ENCODE assay signal across 25 cellular contexts in genomic region chr20:50436696-50437095, GRCh38.
DNase-seq lines count a peak whose midpoint lies in the region; ATAC-seq and TF ChIP-seq lines count a peak whose summit lies in the region.
"Had no signal": no experiment of that assay in that cellular context is flagged by ENCODE, and none has a peak within 500 bp of the region (broad histone marks: within the 10 kb centered on the region; RNA-seq: fewer than 3 reads in every experiment).

No MANE protein-coding gene starts in this region.

- no peak for DNase-seq in activated T-cell treated with anti-CD3 and anti-CD28 coated beads, Interleukin-2, amount 50 U/mL, for 24 hours
- no peak for DNase-seq in activated T-cell treated with anti-CD3 and anti-CD28 coated beads, Interleukin-2, amount 50 U/mL, for 4 hours
- DNase-seq in RWPE1 (ENCODE audit: low spot score) (no peak), mesenchymal stem cell (no peak), vagina (ENCODE audit: extremely low spot score in 2 of 2) (no peak)
- no peak for DNase-seq in activated T-helper 2 cell treated with anti-CD3 and anti-CD28 coated beads, Interferon-gamma antibody, Interleukin-2, Interleukin-4, amounts not matched to agents 10 μg/mL and 5 μg/mL and 100 μg/mL, durations not matched to agents 14 hours and 24 hours and 36 hours (ENCODE audit: low spot score)
- DNase-seq: AML-193; Calu3; CD8-positive, alpha-beta memory T cell; DMS153; GOT3; HCEC 1CT; KG1; NCI-H1092 treated with DMSO at 0.1 percent for 48 hours; NCI-H1436 treated with DMSO at 0.1 percent for 48 hours; NCI-H2029; NCI-H2227 treated with DMSO at 0.1 percent for 48 hours; NCI-H510A treated with DMSO at 0.1 percent for 48 hours; NCI-H748 treated with DMSO at 0.1 percent for 48 hours; SJCRH30 had no signal

- peak overlapping the region; percentile 64 for H2BK120ac ChIP-seq in mesenchymal stem cell (ENCODE audit: low read depth, low read length)

- H3K79me1 ChIP-seq in mesenchymal stem cell (replicated peaks; ENCODE audit: low read length, poor library complexity, severe bottlenecking) = no peaks in the 10 kb centered on the region

- no peaks in the 10 kb centered on the region for H3K27me3 Mint-ChIP-seq in activated T-cell treated with anti-CD3 and anti-CD28 coated beads, Interleukin-2, amount 50 U/mL, for 24 hours
- H3K27me3 Mint-ChIP-seq in activated T-cell treated with anti-CD3 and anti-CD28 coated beads, Interleukin-2, amount 50 U/mL, for 4 hours (ENCODE audit: low read depth) = peaks cover 4% of the 10 kb centered on the region
- H3K27me3 Mint-ChIP-seq in activated T-helper 2 cell treated with anti-CD3 and anti-CD28 coated beads, Interferon-gamma antibody, Interleukin-2, Interleukin-4, amounts not matched to agents 10 μg/mL and 5 μg/mL and 100 μg/mL, durations not matched to agents 14 hours and 24 hours and 36 hours (ENCODE audit: low read depth) = no peaks in the 10 kb centered on the region

- H4K91ac ChIP-seq in mesenchymal stem cell (ENCODE audit: low read length) = peak overlapping the region; percentile 71

- H3K14ac ChIP-seq in mesenchymal stem cell (ENCODE audit: low read length in 2 of 2) = no peak overlapping the region

- H3K18ac ChIP-seq in mesenchymal stem cell (ENCODE audit: low read depth in 1 of 2, low read length in 2 of 2) = peak overlapping the region; percentile 18 to 82

- CTCF ChIA-PET in RWPE1 (lab: Yijun Ruan, JAX) = no interaction called here

- no peak overlapping the region for H2BK5ac ChIP-seq in mesenchymal stem cell (ENCODE audit: low read depth, low read length, poor library complexity, severe bottlenecking)

- H3K36me3 ChIP-seq in mesenchymal stem cell (ENCODE audit: control insufficient read depth in 1 of 2, insufficient read depth in 2 of 2, low read depth in 1 of 2, low read length in 2 of 2) (no peaks in the 10 kb centered on the region), vagina (no peaks in the 10 kb centered on the region)
- H3K36me3 ChIP-seq: SJCRH30 had no signal

- H3K9ac ChIP-seq in mesenchymal stem cell (ENCODE audit: low read length) = no peak overlapping the region

- POLR2A ChIA-PET in RWPE1 (lab: Yijun Ruan, JAX; ENCODE audit: low non-redundant PET) = no interaction called here

- peaks cover 29% of the 10 kb centered on the region for H3K4me1 Mint-ChIP-seq in activated T-cell treated with anti-CD3 and anti-CD28 coated beads, Interleukin-2, amount 50 U/mL, for 24 hours (ENCODE audit: low read depth)
- peaks cover 12% of the 10 kb centered on the region for H3K4me1 Mint-ChIP-seq in activated T-cell treated with anti-CD3 and anti-CD28 coated beads, Interleukin-2, amount 50 U/mL, for 4 hours (ENCODE audit: low read depth)
- peaks cover 31% of the 10 kb centered on the region for H3K4me1 Mint-ChIP-seq in activated T-helper 2 cell treated with anti-CD3 and anti-CD28 coated beads, Interferon-gamma antibody, Interleukin-2, Interleukin-4, amounts not matched to agents 10 μg/mL and 5 μg/mL and 100 μg/mL, durations not matched to agents 14 hours and 24 hours and 36 hours (ENCODE audit: low read depth)

- peaks cover 12% of the 10 kb centered on the region for H3K4me1 ChIP-seq in mesenchymal stem cell (ENCODE audit: control insufficient read depth, insufficient read depth, low read depth, low read length)
- peaks cover 23% of the 10 kb centered on the region for H3K4me1 ChIP-seq in vagina
- H3K4me1 ChIP-seq: SJCRH30 had no signal

- WGBS in mesenchymal stem cell = 95% methylated on average over 8 of the region's 8 CpGs

- no peak for ATAC-seq in activated T-cell treated with anti-CD3 and anti-CD28 coated beads, Interleukin-2, amount 50 U/mL, for 4 hours
- ATAC-seq in HG03354 (IDR thresholded peaks at IDR 0.05; ENCODE audit: poor library complexity, severe bottlenecking, unreplicated experiment) = no peak
- ATAC-seq in HG03520 (IDR thresholded peaks at IDR 0.05; ENCODE audit: unreplicated experiment) = no peak
- ATAC-seq: Panc1 had no signal

- intact Hi-C loops in vagina (cut with DNase I) = no loop called here
- intact Hi-C loops in activated T-helper 2 cell treated with anti-CD3 and anti-CD28 coated beads, Interferon-gamma antibody, Interleukin-2, Interleukin-4, amounts not matched to agents 10 μg/mL and 5 μg/mL and 100 μg/mL, durations not matched to agents 14 hours and 24 hours and 36 hours (cut with micrococcal nuclease) = no loop called here

- H2AK5ac ChIP-seq in mesenchymal stem cell (ENCODE audit: low read length, severe bottlenecking) = no peak overlapping the region

- H3K23ac ChIP-seq in mesenchymal stem cell (ENCODE audit: low read length in 2 of 2) = no peak overlapping the region

- H2BK12ac ChIP-seq in mesenchymal stem cell (ENCODE audit: low read length in 2 of 2) = peak overlapping the region; percentile 76 to 97

- H3K27ac Mint-ChIP-seq in activated T-cell treated with anti-CD3 and anti-CD28 coated beads, Interleukin-2, amount 50 U/mL, for 24 hours = peak overlapping the region; percentile 30
- H3K27ac Mint-ChIP-seq in activated T-helper 2 cell treated with anti-CD3 and anti-CD28 coated beads, Interferon-gamma antibody, Interleukin-2, Interleukin-4, amounts not matched to agents 10 μg/mL and 5 μg/mL and 100 μg/mL, durations not matched to agents 14 hours and 24 hours and 36 hours = no peak overlapping the region

- no peaks in the 10 kb centered on the region for H3K36me3 Mint-ChIP-seq in activated T-cell treated with anti-CD3 and anti-CD28 coated beads, Interleukin-2, amount 50 U/mL, for 24 hours (ENCODE audit: low read depth)
- no peaks in the 10 kb centered on the region for H3K36me3 Mint-ChIP-seq in activated T-cell treated with anti-CD3 and anti-CD28 coated beads, Interleukin-2, amount 50 U/mL, for 4 hours (ENCODE audit: insufficient read depth)
- no peaks in the 10 kb centered on the region for H3K36me3 Mint-ChIP-seq in activated T-helper 2 cell treated with anti-CD3 and anti-CD28 coated beads, Interferon-gamma antibody, Interleukin-2, Interleukin-4, amounts not matched to agents 10 μg/mL and 5 μg/mL and 100 μg/mL, durations not matched to agents 14 hours and 24 hours and 36 hours (ENCODE audit: low read depth)
- H3K36me3 Mint-ChIP-seq: CD8-positive, alpha-beta memory T cell had no signal

- no peak overlapping the region for H2AFZ ChIP-seq in mesenchymal stem cell (ENCODE audit: low read depth, low read length)

- H3K4ac ChIP-seq in mesenchymal stem cell (ENCODE audit: low read depth in 1 of 2, low read length in 2 of 2) = peak overlapping the region; percentile 2 to 38

- H4K8ac ChIP-seq in mesenchymal stem cell (ENCODE audit: low read length) = no peak overlapping the region

- H3K9me3 ChIP-seq in mesenchymal stem cell (ENCODE audit: control insufficient read depth, low read length) (no peaks in the 10 kb centered on the region), vagina (no peaks in the 10 kb centered on the region)
- H3K9me3 ChIP-seq: SJCRH30 had no signal

- H3K27me3 ChIP-seq in mesenchymal stem cell (ENCODE audit: control insufficient read depth in 1 of 2, insufficient read depth in 1 of 2, low read length in 2 of 2) = no peaks in the 10 kb centered on the region
- H3K27me3 ChIP-seq in vagina = no peaks in the 10 kb centered on the region
- H3K27me3 ChIP-seq: SJCRH30 had no signal

- H3K27ac ChIP-seq in RWPE1 (peak overlapping the region; percentile 68), mesenchymal stem cell (ENCODE audit: low read length, poor library complexity, severe bottlenecking) (no peak overlapping the region), vagina (peak overlapping the region; percentile 35)
- H3K27ac ChIP-seq: 22Rv1, C4-2B, SJCRH30 had no signal

- TF ChIP-seq CTCF in RWPE1 (conservative IDR thresholded peaks at IDR 0.05; ENCODE audit: low read depth) (no peak), vagina (IDR thresholded peaks at IDR 0.05) (no peak)

- H3K4me3 ChIP-seq in mesenchymal stem cell (ENCODE audit: insufficient read depth in 1 of 2, low read depth in 1 of 2, low read length in 2 of 2) = no peak overlapping the region
- H3K4me3 ChIP-seq in vagina = no peak overlapping the region
- H3K4me3 ChIP-seq: SJCRH30 had no signal

- H3K9me3 Mint-ChIP-seq in activated T-cell treated with anti-CD3 and anti-CD28 coated beads, Interleukin-2, amount 50 U/mL, for 24 hours = no peaks in the 10 kb centered on the region
- no peaks in the 10 kb centered on the region for H3K9me3 Mint-ChIP-seq in activated T-cell treated with anti-CD3 and anti-CD28 coated beads, Interleukin-2, amount 50 U/mL, for 4 hours
- no peaks in the 10 kb centered on the region for H3K9me3 Mint-ChIP-seq in activated T-helper 2 cell treated with anti-CD3 and anti-CD28 coated beads, Interferon-gamma antibody, Interleukin-2, Interleukin-4, amounts not matched to agents 10 μg/mL and 5 μg/mL and 100 μg/mL, durations not matched to agents 14 hours and 24 hours and 36 hours
- H3K9me3 Mint-ChIP-seq: CD8-positive, alpha-beta memory T cell had no signal

- H3K4me2 ChIP-seq in mesenchymal stem cell (ENCODE audit: low read length, poor library complexity, severe bottlenecking) = no peak overlapping the region

- peak overlapping the region; percentile 80 for H2BK15ac ChIP-seq in mesenchymal stem cell (ENCODE audit: low read depth, poor library complexity, severe bottlenecking)

- TF ChIP-seq POLR2A in vagina (IDR thresholded peaks at IDR 0.05) = no peak

- no peak overlapping the region for H3K4me3 Mint-ChIP-seq in activated T-cell treated with anti-CD3 and anti-CD28 coated beads, Interleukin-2, amount 50 U/mL, for 24 hours
- no peak overlapping the region for H3K4me3 Mint-ChIP-seq in activated T-cell treated with anti-CD3 and anti-CD28 coated beads, Interleukin-2, amount 50 U/mL, for 4 hours
- no peak overlapping the region for H3K4me3 Mint-ChIP-seq in activated T-helper 2 cell treated with anti-CD3 and anti-CD28 coated beads, Interferon-gamma antibody, Interleukin-2, Interleukin-4, amounts not matched to agents 10 μg/mL and 5 μg/mL and 100 μg/mL, durations not matched to agents 14 hours and 24 hours and 36 hours (ENCODE audit: low read depth)
- H3K4me3 Mint-ChIP-seq: CD8-positive, alpha-beta memory T cell had no signal
